In the genomic region with DNA sequence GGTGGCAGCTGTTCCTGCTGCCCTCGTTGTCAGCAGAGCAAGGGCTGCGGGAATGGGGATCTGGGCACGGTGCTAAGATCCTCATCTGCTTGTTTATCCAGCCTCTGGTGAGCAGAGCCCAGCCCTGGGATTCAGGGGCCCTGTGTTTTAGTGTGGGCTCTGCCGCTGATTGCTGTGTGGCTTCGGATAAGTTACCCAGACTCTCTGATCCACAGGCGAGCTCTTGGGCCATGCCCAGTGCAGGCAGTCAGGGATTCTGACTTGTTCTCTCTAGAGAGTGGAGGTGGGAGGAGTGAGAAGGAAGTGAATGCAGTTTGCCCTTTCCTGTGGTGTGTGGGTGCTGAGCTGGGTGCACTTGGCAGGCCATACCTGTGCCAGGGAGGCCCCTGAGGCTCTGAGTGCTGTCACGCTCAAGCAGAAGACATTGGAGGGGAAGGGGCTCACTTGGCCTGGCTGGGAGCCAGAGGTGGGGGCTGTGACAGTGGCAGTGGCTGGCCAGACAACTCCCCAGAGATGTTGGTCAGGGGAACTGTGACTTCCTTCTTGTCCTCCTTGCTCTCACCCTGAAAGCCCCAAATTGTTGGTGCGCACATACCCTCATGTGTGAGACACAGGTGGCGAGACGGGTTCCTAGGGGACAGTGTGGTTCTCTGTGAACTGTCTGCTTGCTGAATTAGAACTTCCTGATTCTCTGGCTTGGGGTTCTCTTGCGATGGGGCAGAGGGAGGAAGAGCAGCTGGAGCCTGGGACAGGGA, we compare ENCODE assay signal across 8 cellular contexts. TPM values are rescaled to one million over a fixed set of nuclear protein-coding genes. Genes with fewer than 3 reads are reported as not detected.
DNase-seq lines count a peak whose midpoint lies in the region; ATAC-seq and TF ChIP-seq lines count a peak whose summit lies in the region.

No MANE protein-coding gene starts in this region.

- H3K9me3 ChIP-seq in esophagus squamous epithelium = no peaks in the 10 kb centered on the region

- no peak for TF ChIP-seq CTCF in esophagus squamous epithelium (IDR thresholded peaks at IDR 0.05)

- intact Hi-C loops in esophagus squamous epithelium (cut with DNase I) = no loop called here

- peak; percentile 47 for ATAC-seq in GM18520 (IDR thresholded peaks at IDR 0.05; ENCODE audit: unreplicated experiment)
- ATAC-seq in GM21737 (IDR thresholded peaks at IDR 0.05; ENCODE audit: unreplicated experiment) = peak; percentile 56

- 66 to 75% methylated on average over 6 to 11 of the region's 11 CpGs for WGBS in esophagus squamous epithelium, 2 donors

- peaks cover 4 to 95% (median 11%) of the 10 kb centered on the region in 3 donors for H3K36me3 ChIP-seq in esophagus squamous epithelium

- H3K27ac ChIP-seq in esophagus squamous epithelium = peak overlapping the region in 1 of 4 donors; percentile 55

- no peak overlapping the region for H3K4me3 ChIP-seq in esophagus squamous epithelium

- H3K27me3 ChIP-seq in esophagus squamous epithelium = no peaks in the 10 kb centered on the region

- peak; percentile 51 for DNase-seq in NCI-H1694 treated with DMSO at 0.1 percent for 48 hours (lab: John Stamatoyannopoulos, UW)
- DNase-seq in esophagus squamous epithelium (lab: John Stamatoyannopoulos, UW) = peak; percentile 10
- DNase-seq in NCI-H345 (lab: John Stamatoyannopoulos, UW) = no peak
- DNase-seq in epidermal melanocyte (ENCODE audit: insufficient read length, low spot score) = no peak
- no peak for DNase-seq in D341Med (ENCODE audit: low spot score)
- no peak for DNase-seq in NCI-H526 treated with DMSO at 0.1 percent for 48 hours (lab: John Stamatoyannopoulos, UW)

- H3K4me1 ChIP-seq in esophagus squamous epithelium = peaks cover 5 to 35% (median 11%) of the 10 kb centered on the region in 3 donors

- no peak for TF ChIP-seq POLR2A in esophagus squamous epithelium (IDR thresholded peaks at IDR 0.05)

RNA-seq across cellular contexts. Expression of a gene that starts 43.7 kb away (rescaled TPM):
- 100 to 1,000 TPM in 3 of 4 donors, 10 to 100 TPM in 1; 70.9 to 137 (median 108) TPM for total RNA-seq in esophagus squamous epithelium

Comparison
In these comparisons a context has a peak if more than half of its experiments do, and no peak if none do; other contexts are left out.
1. DNase-seq: peak in NCI-H1694 treated with DMSO at 0.1 percent for 48 hours (single experiment) and esophagus squamous epithelium (single experiment); none in NCI-H345 (single experiment), epidermal melanocyte (single experiment), D341Med (single experiment) and NCI-H526 treated with DMSO at 0.1 percent for 48 hours (single experiment).